Comparison of ENCODE assay signal across 11 cellular contexts in genomic region chr6:169215201-169215661, GRCh38. TPM values are rescaled to one million over a fixed set of nuclear protein-coding genes. Genes with fewer than 3 reads are reported as not detected.
DNase-seq lines count a peak whose midpoint lies in the region; ATAC-seq and TF ChIP-seq lines count a peak whose summit lies in the region.
"Had no signal": no experiment of that assay in that cellular context is flagged by ENCODE, and none has a peak within 500 bp of the region (broad histone marks: within the 10 kb centered on the region; RNA-seq: fewer than 3 reads in every experiment).

No MANE protein-coding gene starts in this region.

- TF ChIP-seq CTCF in GM20000 (IDR thresholded peaks at IDR 0.05; ENCODE audit: extremely low read depth, missing control alignments): no peak

- intact Hi-C loops in sciatic nerve (cut with DNase I): no loop called here

- peak; percentile 7 for ATAC-seq in sciatic nerve
- ATAC-seq: HCT116 had no signal

- DNase-seq in EH (ENCODE audit: low read depth) (peak; percentile 48), amniotic epithelial cell (ENCODE audit: low read depth) (peak; percentile 67), globus pallidus (ENCODE audit: low spot score) (peak; percentile 29), sciatic nerve (ENCODE audit: low spot score) (peak; percentile 54), NCI-H2081 (lab: John Stamatoyannopoulos, UW) (no peak), NCI-H748 (lab: John Stamatoyannopoulos, UW; ENCODE audit: unreplicated experiment) (no peak), GM20000 (ENCODE audit: low spot score) (no peak)
- DNase-seq in effector CD4-positive, alpha-beta T cell: no peak
- DNase-seq: activated naive CD4-positive, alpha-beta T cell treated with Interleukin-2 at 50 U/mL for 16 hours; NCI-H774 had no signal

RNA-seq across cellular contexts. Expression of gene THBS2, which starts 38.4 kb away (rescaled TPM):
- total RNA-seq in sciatic nerve: 104 TPM

Comparison
In these comparisons a context has a peak if more than half of its experiments do, and no peak if none do; other contexts are left out.
1. DNase-seq: peak in EH (single experiment), amniotic epithelial cell (single experiment), globus pallidus (single experiment) and sciatic nerve (single experiment); none in NCI-H2081 (0 of 2), NCI-H748 (single experiment), GM20000 (single experiment) and effector CD4-positive, alpha-beta T cell (single experiment).